11 cellular contexts compared by ENCODE assay signal in genomic region chr3:178226094-178226493, GRCh38.
"Had no signal": no experiment of that assay in that cellular context is flagged by ENCODE, and none has a peak within 500 bp of the region (broad histone marks: within the 10 kb centered on the region; RNA-seq: fewer than 3 reads in every experiment).

No MANE protein-coding gene starts in this region.

- H3K9ac ChIP-seq: GM23248 had no signal

- H3K4me2 ChIP-seq: GM23338 had no signal

- H2AFZ ChIP-seq: GM23248, GM23338 had no signal

- ATAC-seq: GM23338, HCT116 had no signal

- H3K9me3 ChIP-seq: HAP-1 had no signal

- H3K36me3 ChIP-seq: HAP-1 had no signal

- H3K4me3 ChIP-seq: GM23248, GM23338, HAP-1 had no signal

- DNase-seq: GM23248, GOT3, H7, H9, HCEC 1CT, HFFc6 had no signal

- FAIRE-seq: H1, H54 had no signal

- H3K4me1 ChIP-seq: HAP-1 had no signal

- H3K27ac ChIP-seq: GM23248 had no signal
